23 cellular contexts compared by ENCODE assay signal in genomic region chr16:17983847-17984639, GRCh38.
DNase-seq lines count a peak whose midpoint lies in the region; ATAC-seq and TF ChIP-seq lines count a peak whose summit lies in the region.
"Had no signal": no experiment of that assay in that cellular context is flagged by ENCODE, and none has a peak within 500 bp of the region (broad histone marks: within the 10 kb centered on the region; RNA-seq: fewer than 3 reads in every experiment).

No MANE protein-coding gene starts in this region.

- H3K36me3 ChIP-seq in thyroid gland (no peaks in the 10 kb centered on the region), hepatocyte (replicated peaks; ENCODE audit: insufficient read depth, low read depth) (no peaks in the 10 kb centered on the region)
- H3K36me3 ChIP-seq: SJSA1 had no signal

- intact Hi-C loops in thyroid gland (cut with DNase I), result no loop called here

- H3K4me1 ChIP-seq in thyroid gland (no peaks in the 10 kb centered on the region), hepatocyte (ENCODE audit: insufficient read depth) (no peaks in the 10 kb centered on the region)
- H3K4me1 ChIP-seq: SJSA1 had no signal

- no peaks in the 10 kb centered on the region for H3K9me2 ChIP-seq in hepatocyte (replicated peaks; ENCODE audit: insufficient read depth)

- ATAC-seq in left lobe of liver, result peak; percentile 26
- no peak for ATAC-seq in GM21825 (IDR thresholded peaks at IDR 0.05; ENCODE audit: unreplicated experiment)
- ATAC-seq: HCT116, T-cell had no signal

- no peaks in the 10 kb centered on the region for H3K9me3 ChIP-seq in thyroid gland
- H3K9me3 ChIP-seq in hepatocyte (ENCODE audit: low read depth), result no peaks in the 10 kb centered on the region
- H3K9me3 ChIP-seq: SJSA1 had no signal

- no peaks in the 10 kb centered on the region for H4K20me1 ChIP-seq in hepatocyte (ENCODE audit: insufficient read depth, poor library complexity, severe bottlenecking)

- no peaks in the 10 kb centered on the region for H3K27me3 ChIP-seq in thyroid gland
- no peaks in the 10 kb centered on the region for H3K27me3 ChIP-seq in hepatocyte
- H3K27me3 ChIP-seq: SJSA1 had no signal

- TF ChIP-seq CTCF in thyroid gland (IDR thresholded peaks at IDR 0.05) (no peak), hepatocyte (IDR thresholded peaks at IDR 0.05; ENCODE audit: poor library complexity) (no peak)

- WGBS in thyroid gland, 2 donors, result 82 to 87% methylated on average over 7 to 10 of the region's 10 CpGs
- 90% methylated on average over 10 of the region's 10 CpGs for WGBS in hepatocyte (ENCODE audit: low lambda C conversion rate, missing lambda C conversion rate)

- H3K4me3 ChIP-seq in thyroid gland (replicated peaks in 1 of 3), result no peak overlapping the region
- no peak overlapping the region for H3K4me3 ChIP-seq in hepatocyte
- H3K4me3 ChIP-seq: PC-9, SJSA1 had no signal

- no peak overlapping the region for H3K4me2 ChIP-seq in hepatocyte
- H3K4me2 ChIP-seq: PC-9 had no signal

- DNase-seq in NCI-H146 (lab: John Stamatoyannopoulos, UW) (peak; percentile 57), NCI-H146 treated with DMSO at 0.1 percent for 48 hours (lab: John Stamatoyannopoulos, UW; ENCODE audit: unreplicated experiment) (no peak), NCI-H510A treated with DMSO at 0.1 percent for 48 hours (lab: John Stamatoyannopoulos, UW) (peak; percentile 72), left lobe of liver (ENCODE audit: low spot score) (no peak), thyroid gland (peak; percentile 10 to 33), hepatocyte (ENCODE audit: low spot score) (no peak)
- DNase-seq: 8988T, DMS153, DND-41, Kasumi-1, MV-4-11, NCI-H1105, NCI-H1694 treated with DMSO at 0.1 percent for 48 hours, NCI-H2081 treated with DMSO at 0.1 percent for 48 hours, NCI-H446, NCI-H526 treated with DMSO at 0.1 percent for 48 hours, PC-9, Right ventricle myocardium superior, T-cell had no signal

- H3K79me2 ChIP-seq in hepatocyte, result no peaks in the 10 kb centered on the region

- H3K27ac ChIP-seq in thyroid gland (no peak overlapping the region), hepatocyte (no peak overlapping the region)
- H3K27ac ChIP-seq: HL-60, PC-9, SJSA1 had no signal

- H2AFZ ChIP-seq in hepatocyte, result no peak overlapping the region
- H2AFZ ChIP-seq: PC-9 had no signal

- no peak for TF ChIP-seq POLR2A in thyroid gland (IDR thresholded peaks at IDR 0.05)

Comparison
In these comparisons a context has a peak if more than half of its experiments do, and no peak if none do; other contexts are left out.
1. DNase-seq: peak in NCI-H146 (single experiment), NCI-H510A treated with DMSO at 0.1 percent for 48 hours (single experiment) and thyroid gland (2 of 2); none in NCI-H146 treated with DMSO at 0.1 percent for 48 hours (single experiment), left lobe of liver (single experiment) and hepatocyte (single experiment).